ENCODE assay signal across 23 cellular contexts in the genomic region with DNA sequence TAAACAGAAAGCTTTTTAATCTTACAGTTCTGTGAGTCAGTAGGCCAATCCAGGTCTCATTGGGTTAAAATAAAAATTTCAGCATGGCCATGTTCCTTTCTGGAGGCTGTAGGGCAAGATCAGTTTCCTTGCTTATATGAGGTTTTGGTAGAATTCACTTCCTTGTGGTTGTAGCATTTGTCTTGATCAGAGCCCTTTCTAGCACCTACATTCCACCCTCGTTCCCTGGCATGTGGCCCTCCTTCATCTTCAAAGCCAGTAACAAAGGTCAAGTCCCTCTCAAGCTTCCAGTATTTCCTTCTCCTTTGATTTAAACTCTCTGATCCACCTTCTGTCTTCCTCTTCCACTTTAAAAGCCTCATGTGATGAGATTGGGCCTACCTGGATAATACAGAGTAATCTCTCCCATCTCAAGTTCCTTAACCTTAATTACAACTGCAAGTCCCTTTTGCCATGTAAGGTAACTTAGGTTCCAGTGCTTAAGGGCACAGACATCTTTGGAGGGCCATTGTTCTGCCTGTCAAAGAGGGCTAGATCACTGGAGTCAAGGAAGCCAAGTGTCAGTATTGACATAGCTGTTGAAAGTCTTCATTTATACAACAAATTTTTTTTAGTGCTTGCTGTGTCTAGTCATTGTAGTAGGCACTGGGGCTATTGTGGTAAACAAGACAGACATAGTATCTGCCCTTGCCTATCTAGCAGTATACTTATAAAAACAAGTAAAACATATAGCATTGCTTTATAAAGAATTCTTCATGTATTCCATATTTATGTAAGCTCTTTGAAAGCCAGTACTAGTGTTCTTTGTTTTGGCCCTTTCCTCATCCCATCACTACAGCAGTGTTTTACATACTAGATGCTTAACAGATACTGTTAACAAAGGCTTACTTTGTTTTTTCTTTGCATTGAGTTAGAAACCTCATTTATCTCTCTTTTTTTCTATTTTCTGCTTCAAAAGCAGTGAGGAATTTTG. TPM values are rescaled to one million over a fixed set of nuclear protein-coding genes. Genes with fewer than 3 reads are reported as not detected.
DNase-seq lines count a peak whose midpoint lies in the region; ATAC-seq, FAIRE-seq and TF ChIP-seq lines count a peak whose summit lies in the region.
"Had no signal": no experiment of that assay in that cellular context is flagged by ENCODE, and none has a peak within 500 bp of the region (broad histone marks: within the 10 kb centered on the region; RNA-seq: fewer than 3 reads in every experiment).

No MANE protein-coding gene starts in this region.

- CTCF ChIA-PET in H1 (lab: Charles Lee; ENCODE audit: partially characterized antibody), result interaction anchor here (0.6 to 1.9 kb wide), 5 partner anchors 12 to 368 kb away, joined by 3 to 5 read pairs (median 3); partner anchors contain the start of gene GLCE

- no peak for TF ChIP-seq CTCF in cardiac muscle cell (IDR thresholded peaks at IDR 0.05; ENCODE audit: low read depth, low read length)
- TF ChIP-seq CTCF in H1 (IDR thresholded peaks at IDR 0.05; ENCODE audit: control extremely low read depth in 1 of 3, insufficient read depth in 1 of 3, low read depth in 1 of 3, low read length in 3 of 3), result no peak
- no peak for TF ChIP-seq CTCF in nephron progenitor cell (IDR thresholded peaks at IDR 0.05)
- TF ChIP-seq CTCF in ovary (IDR thresholded peaks at IDR 0.05), result no peak

- no peaks in the 10 kb centered on the region for H4K20me1 ChIP-seq in H1 (replicated peaks in 1 of 2; ENCODE audit: control insufficient read depth in 1 of 2, insufficient read depth in 2 of 2, low read length in 2 of 2)

- no peak for TF ChIP-seq EP300 in H1 (IDR thresholded peaks at IDR 0.05; ENCODE audit: borderline replicate concordance in 1 of 2, low read depth in 2 of 2, low read length in 2 of 2)
- TF ChIP-seq EP300 in ovary (IDR thresholded peaks at IDR 0.05), result no peak

- H3K27me3 Mint-ChIP-seq in nephron progenitor cell (ENCODE audit: low read depth, poor library complexity), result no peaks in the 10 kb centered on the region
- H3K27me3 Mint-ChIP-seq: progenitor cell of endocrine pancreas had no signal

- no peaks in the 10 kb centered on the region for H3K79me1 ChIP-seq in H1 (ENCODE audit: low read depth, low read length)

- H2BK120ac ChIP-seq in H1 (replicated peaks; ENCODE audit: low read depth, low read length), result no peak overlapping the region

- peaks cover 2% of the 10 kb centered on the region for H3K9me3 Mint-ChIP-seq in nephron progenitor cell
- H3K9me3 Mint-ChIP-seq: neural progenitor cell had no signal

- peak overlapping the region; percentile 29 for H3K27ac Mint-ChIP-seq in nephron progenitor cell
- H3K27ac Mint-ChIP-seq: neural progenitor cell, progenitor cell of endocrine pancreas had no signal

- H3K4ac ChIP-seq in H1 (replicated peaks; ENCODE audit: insufficient read length, low read depth, low read length), result no peak overlapping the region

- no peak overlapping the region for H2BK15ac ChIP-seq in H1 (ENCODE audit: low read length)

- H3K27me3 ChIP-seq in cardiac muscle cell, result no peaks in the 10 kb centered on the region
- H3K27me3 ChIP-seq in H1 (replicated peaks in 1 of 4; ENCODE audit: control insufficient read depth in 3 of 4, extremely low read depth in 1 of 4, insufficient read depth in 3 of 4, low read length in 3 of 4), result no peaks in the 10 kb centered on the region
- H3K27me3 ChIP-seq in ovary, result no peaks in the 10 kb centered on the region
- H3K27me3 ChIP-seq: adrenal gland, neural progenitor cell had no signal

- H3K4me1 ChIP-seq in cardiac muscle cell (ENCODE audit: low read depth) (peaks cover 6% of the 10 kb centered on the region), H1 (replicated peaks in 1 of 4; ENCODE audit: control insufficient read depth in 3 of 4, insufficient read depth in 4 of 4, low read length in 3 of 4) (peaks cover 0 to 5% (median 1%) of the 10 kb centered on the region in 4 experiments; a peak in 3 of 7 replicates), ovary (ENCODE audit: insufficient read depth) (peaks cover 2% of the 10 kb centered on the region)
- H3K4me1 ChIP-seq: neural progenitor cell had no signal

- no peak for FAIRE-seq in H1 (lab: Jason Lieb, UNC)
- no peak for FAIRE-seq in urothelium cell line (lab: Jason Lieb, UNC)

- H3K36me3 Mint-ChIP-seq in nephron progenitor cell (ENCODE audit: low read depth), result peaks cover 26% of the 10 kb centered on the region

- no peak overlapping the region for H3K9ac ChIP-seq in H1 (replicated peaks in 1 of 4; ENCODE audit: extremely low read depth in 1 of 4, low read depth in 3 of 4, low read length in 3 of 4)
- H3K9ac ChIP-seq: GM23248, neural progenitor cell had no signal

- H3K18ac ChIP-seq in H1 (ENCODE audit: extremely low read depth, low read length), result 0 out of 2 replicates have a peak overlapping the region, but pooled peaks have one; percentile 2

- TF ChIP-seq RAD21 in H1 (IDR thresholded peaks at IDR 0.05 in 1 of 2, conservative IDR thresholded peaks at IDR 0.05 in 1 of 2; ENCODE audit: low read depth in 2 of 2, low read length in 2 of 2), result no peak

- no peak overlapping the region for H2AFZ ChIP-seq in H1 (ENCODE audit: low read length)
- H2AFZ ChIP-seq: GM23248, neural progenitor cell had no signal

- no peak for ATAC-seq in left cardiac atrium

- H3K4me2 ChIP-seq in H1 (ENCODE audit: insufficient read depth in 1 of 2, low read depth in 2 of 2, low read length in 2 of 2), result no peak overlapping the region
- H3K4me2 ChIP-seq: neural progenitor cell had no signal

- H2AK5ac ChIP-seq in H1 (ENCODE audit: low read depth, low read length), result peak overlapping the region; percentile 16; the same call in 1 of the 2 replicates

- no peak overlapping the region for H2BK12ac ChIP-seq in H1 (ENCODE audit: low read depth, low read length)

- DNase-seq in cardiac muscle cell (ENCODE audit: low read depth in 1 of 2, low spot score in 1 of 2) (no peak), left cardiac atrium (no peak), H1 (ENCODE audit: low read depth in 1 of 2, low spot score in 2 of 2) (no peak), nephron progenitor cell (no peak), urothelium cell line (ENCODE audit: low spot score) (no peak), NCI-H748 treated with DMSO at 0.1 percent for 48 hours (lab: John Stamatoyannopoulos, UW) (no peak), ovary (no peak), SIG-M5 treated with dmso at 0.1 percent for 504 hours (lab: John Stamatoyannopoulos, UW; ENCODE audit: unreplicated experiment) (no peak)
- DNase-seq: activated CD4-positive, CD25-positive, alpha-beta regulatory T cell treated with anti-CD3 and anti-CD28 coated beads, Interleukin-2, amount 50 U/mL, for 72 hours; activated naive CD4-positive, alpha-beta T cell; activated T-cell treated with anti-CD3 and anti-CD28 coated beads, Interleukin-2, amount 50 U/mL, for 1 hour; adrenal gland; COR-L47; cortex of kidney; glutamatergic neuron; GM23248; Karpas-422; NCI-H1048; NCI-H1930; NCI-H524 treated with DMSO at 0.1 percent for 48 hours; stimulated activated CD4-positive, alpha-beta T cell treated with anti-CD3 and anti-CD28 coated beads, Interleukin-1b, Interleukin-23, amount 100 ng/mL, for 48 hours had no signal

- no peak overlapping the region for H4K5ac ChIP-seq in H1 (ENCODE audit: insufficient read length, low read depth, low read length)

- no peak overlapping the region for H4K91ac ChIP-seq in H1 (replicated peaks; ENCODE audit: insufficient read length, low read length)

- H3K27ac ChIP-seq in cardiac muscle cell (peak overlapping the region; percentile 7), H1 (ENCODE audit: low read depth, low read length) (no peak overlapping the region), ovary (no peak overlapping the region)
- H3K27ac ChIP-seq: adrenal gland, GM23248, neural progenitor cell had no signal

- no peak overlapping the region for H3K23ac ChIP-seq in H1 (ENCODE audit: insufficient read length)

- H2BK20ac ChIP-seq in H1 (ENCODE audit: low read length), result no peak overlapping the region

- H3K4me3 ChIP-seq in cardiac muscle cell (no peak overlapping the region), H1 (ENCODE audit: extremely low read depth in 1 of 4, insufficient read depth in 2 of 4, low read depth in 3 of 4, low read length in 4 of 4) (no peak overlapping the region), ovary (no peak overlapping the region)
- H3K4me3 ChIP-seq: adrenal gland, GM23248, neural progenitor cell had no signal

- no peaks in the 10 kb centered on the region for H3K23me2 ChIP-seq in H1 (ENCODE audit: low read depth, low read length)

- no peak overlapping the region for H3K56ac ChIP-seq in H1 (replicated peaks; ENCODE audit: insufficient read length, low read depth, low read length)

- H3K14ac ChIP-seq in H1 (ENCODE audit: insufficient read length), result no peak overlapping the region

- H3K9me3 ChIP-seq in cardiac muscle cell (ENCODE audit: low read depth), result no peaks in the 10 kb centered on the region
- no peaks in the 10 kb centered on the region for H3K9me3 ChIP-seq in H1 (ENCODE audit: insufficient read depth in 2 of 2, low read depth in 1 of 2, low read length in 1 of 2)
- H3K9me3 ChIP-seq in ovary, result no peaks in the 10 kb centered on the region
- H3K9me3 ChIP-seq: adrenal gland had no signal

- H3K79me2 ChIP-seq in H1 (ENCODE audit: control insufficient read depth in 1 of 2, insufficient read depth in 2 of 2, low read length in 2 of 2), result peaks cover 0 to 28% of the 10 kb centered on the region in 2 experiments; a peak in 2 of 4 replicates

- TF ChIP-seq POLR2A in H1 (IDR thresholded peaks at IDR 0.05; ENCODE audit: control extremely low read depth in 1 of 2, low read depth in 2 of 2, low read length in 2 of 2) (no peak), ovary (IDR thresholded peaks at IDR 0.05) (no peak)

- peaks cover 12% of the 10 kb centered on the region for H3K4me1 Mint-ChIP-seq in nephron progenitor cell

- no peak overlapping the region for H2BK5ac ChIP-seq in H1 (ENCODE audit: low read depth, low read length)

- WGBS in H1 (ENCODE audit: extremely low coverage in 1 of 2, insufficient coverage in 1 of 2, insufficient read length in 1 of 2, insufficient replicate concordance in 2 of 2, low coverage in 1 of 2, low lambda C conversion rate in 2 of 2, missing lambda C conversion rate in 1 of 2), 2 experiments, result 76% methylated on average over 1 of the region's 1 CpG; no CpG with 5 or more reads in 1 of the 2 experiments
- 75 to 87% (median 83%) methylated on average over 1 of the region's 1 CpG for WGBS in ovary, 3 donors

- H3K36me3 ChIP-seq in cardiac muscle cell (no peaks in the 10 kb centered on the region), H1 (ENCODE audit: control insufficient read depth in 2 of 4, insufficient read depth in 4 of 4, low read length in 3 of 4) (peaks cover 0 to 8% (median 5%) of the 10 kb centered on the region in 4 experiments; a peak in 4 of 8 replicates), ovary (no peaks in the 10 kb centered on the region)
- H3K36me3 ChIP-seq: adrenal gland, neural progenitor cell had no signal

- no peak overlapping the region for H3K4me3 Mint-ChIP-seq in nephron progenitor cell
- H3K4me3 Mint-ChIP-seq: neural progenitor cell had no signal

- intact Hi-C loops in left cardiac atrium (cut with DNase I), result no loop called here
- intact Hi-C loops in ovary (cut with DNase I), result no loop called here

- POLR2A ChIA-PET in H1 (lab: Charles Lee; ENCODE audit: partially characterized antibody), result interaction anchor here (0.7 to 0.9 kb wide), 2 partner anchors 65 to 142 kb away, joined by 3 to 4 read pairs; no protein-coding TSS in a partner anchor

- H4K8ac ChIP-seq in H1 (ENCODE audit: extremely low read depth, insufficient read depth, low read length), result no peak overlapping the region

RNA-seq across cellular contexts. Expression of gene GLCE, which starts 40.6 kb away (rescaled TPM):
- 6.1 and 7.3 TPM in 2 replicates for total RNA-seq in cardiac muscle cell
- polyA plus RNA-seq in cardiac muscle cell, result 5.9 and 9.3 TPM in 2 replicates
- total RNA-seq in left cardiac atrium, result 10 to 100 TPM in 1 of 2 donors, 1 to 10 TPM in 1; 9.2 to 11.1 TPM
- 16.2 and 17.1 TPM in 2 replicates for total RNA-seq in H1 (2021; fragmentation: NEBNext Ultra II Directional; extraction: Animal tissue kit (Norgen Biotek cat#: 25700))
- 8.4 and 22.7 TPM in 2 replicates for polyA plus RNA-seq in H1 (2011; rRNA removed)
- 15.1 TPM for polyA plus RNA-seq in H1 (2011; cell fraction: cytosol; rRNA removed)
- polyA plus RNA-seq in H1 (2011; cell fraction: nucleus; rRNA removed), result 8.8 TPM
- 17.3 to 22.2 TPM (median 19.5 TPM) in 4 replicates for polyA plus RNA-seq in H1 (2012, experiment 1 of 2)
- 3.2 TPM for polyA plus RNA-seq in H1 (2012, experiment 2 of 2)
- 10.6 TPM for polyA plus RNA-seq in H1 (2013, experiment 1 of 2)
- polyA plus RNA-seq in H1 (2013, experiment 2 of 2), result 10.5 TPM
- polyA minus RNA-seq in H1 (2011; rRNA and poly(A)+ RNA removed), result 23.8 and 45.2 TPM in 2 replicates
- 13.1 TPM for polyA minus RNA-seq in H1 (2011; cell fraction: cytosol; rRNA and poly(A)+ RNA removed)
- 22.8 TPM for polyA minus RNA-seq in H1 (2011; cell fraction: nucleus; rRNA and poly(A)+ RNA removed)
- total RNA-seq in ovary, result 10 to 100 TPM; 12.2 to 23.2 (median 17.5) TPM
- polyA plus RNA-seq in ovary, result 10 to 100 TPM; 13.0 to 15.6 TPM
